ENCODE assay signal across 23 cellular contexts in the genomic region with DNA sequence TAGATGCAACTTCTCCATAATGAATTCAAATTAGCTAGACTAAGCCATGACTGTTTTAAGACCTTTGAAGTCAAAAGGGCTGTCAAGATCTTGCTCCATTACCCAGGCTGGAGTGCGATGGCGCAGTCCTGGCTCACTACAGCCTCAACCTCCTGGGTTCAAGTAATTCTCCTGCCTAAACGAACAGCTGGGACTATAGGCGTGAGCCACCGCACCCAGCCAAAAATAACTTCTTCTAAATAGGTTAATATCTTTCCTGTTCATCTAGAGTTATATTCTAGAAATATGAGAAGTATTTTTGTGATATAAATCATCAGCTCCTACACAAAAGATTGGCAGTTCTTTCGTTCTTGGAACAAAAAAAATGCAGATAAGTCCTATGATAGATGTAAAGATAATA.
"Had no signal": no experiment of that assay in that cellular context is flagged by ENCODE, and none has a peak within 500 bp of the region (broad histone marks: within the 10 kb centered on the region; RNA-seq: fewer than 3 reads in every experiment).

No MANE protein-coding gene starts in this region.

- DNase-seq: stimulated activated CD4-positive, alpha-beta T cell treated with anti-CD3 and anti-CD28 coated beads, Interleukin-1b, Interleukin-23, amount 100 ng/mL, for 48 hours; stimulated activated CD4-positive, alpha-beta T cell treated with anti-CD3 and anti-CD28 coated beads, Interleukin-2, amount 100 ng/mL, for 24 hours; stimulated activated CD4-positive, alpha-beta T cell treated with anti-CD3 and anti-CD28 coated beads, Interleukin-2, amount 100 ng/mL, for 48 hours; stimulated activated CD4-positive, alpha-beta T cell treated with anti-CD3 and anti-CD28 coated beads, Interleukin-4, amount 100 ng/mL, for 1 hour; stimulated activated CD4-positive, alpha-beta T cell treated with anti-CD3 and anti-CD28 coated beads, Interleukin-4, amount 100 ng/mL, for 24 hours; stimulated activated CD8-positive, alpha-beta memory T cell treated with anti-CD3 and anti-CD28 coated beads, Interleukin-4, amount 100 ng/mL, for 48 hours; stimulated activated naive B cell treated with anti-CD40 and anti-IgM and Interleukin-4, amounts not matched to agents 10 μg/mL and 1 μg/mL and 100 μg/mL, for 72 hours; stimulated activated naive CD4-positive, alpha-beta T cell; stimulated activated naive CD4-positive, alpha-beta T cell treated with Interleukin-2 at 50 U/mL for 16 hours; stimulated activated naive CD8-positive, alpha-beta T cell treated with anti-CD3 and anti-CD28 coated beads, Interleukin-15, amount 100 ng/mL, for 72 hours; stimulated activated naive CD8-positive, alpha-beta T cell treated with anti-CD3 and anti-CD28 coated beads, Interleukin-15, Interleukin-2, amounts not matched to agents 100 U/mL and 50 U/mL, for 24 hours; stomach; substantia nigra; testis; thyroid gland; tibial artery; transverse colon; upper lobe of right lung; uterus had no signal

- H3K27ac ChIP-seq: stomach, suprapubic skin, testis, thoracic aorta, thyroid gland, tibial artery, tibial nerve, transverse colon, upper lobe of left lung, upper lobe of right lung, uterus had no signal

- H3K36me3 ChIP-seq: thoracic aorta, thyroid gland, tibial artery, transverse colon, upper lobe of left lung, upper lobe of right lung, uterus had no signal

- H3K4me1 ChIP-seq: stomach, suprapubic skin, testis, thyroid gland, tibial artery, tibial nerve, transverse colon, upper lobe of left lung, upper lobe of right lung, uterus had no signal

- H3K4me3 ChIP-seq: stomach, suprapubic skin, testis, thoracic aorta, thyroid gland, tibial artery, tibial nerve, transverse colon, upper lobe of left lung, upper lobe of right lung, uterus had no signal

- H3K27me3 ChIP-seq: stomach, suprapubic skin, testis, thyroid gland, tibial artery, tibial nerve, transverse colon, upper lobe of left lung, upper lobe of right lung, uterus had no signal

- H3K9me3 ChIP-seq: stomach, suprapubic skin, testis, thoracic aorta, thyroid gland, tibial artery, tibial nerve, transverse colon, upper lobe of left lung, upper lobe of right lung, uterus had no signal
